20 cellular contexts compared by ENCODE assay signal in the genomic region with DNA sequence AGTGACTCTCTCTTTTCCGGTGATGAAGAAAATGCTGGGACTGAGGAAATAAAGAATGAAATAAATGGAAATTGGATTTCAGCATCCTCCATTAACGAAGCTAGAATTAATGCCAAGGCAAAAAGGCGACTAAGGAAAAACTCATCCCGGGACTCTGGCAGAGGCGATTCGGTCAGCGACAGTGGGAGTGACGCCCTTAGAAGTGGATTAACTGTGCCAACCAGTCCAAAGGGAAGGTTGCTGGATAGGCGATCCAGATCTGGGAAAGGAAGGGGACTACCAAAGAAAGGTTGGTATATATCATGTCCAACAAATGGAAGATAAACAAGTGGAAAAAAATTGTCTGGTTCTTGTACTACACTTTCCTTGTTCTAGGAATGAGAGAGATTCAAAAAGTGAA. TPM values are rescaled to one million over a fixed set of nuclear protein-coding genes. Genes with fewer than 3 reads are reported as not detected.
DNase-seq lines count a peak whose midpoint lies in the region; ATAC-seq and TF ChIP-seq lines count a peak whose summit lies in the region.
"Had no signal": no experiment of that assay in that cellular context is flagged by ENCODE, and none has a peak within 500 bp of the region (broad histone marks: within the 10 kb centered on the region; RNA-seq: fewer than 3 reads in every experiment).

No MANE protein-coding gene starts in this region.

- H3K4me3 ChIP-seq in Loucy (ENCODE audit: low read length, poor library complexity, severe bottlenecking), result peak overlapping the region; percentile 13
- peak overlapping the region; percentile 52 for H3K4me3 ChIP-seq in left ventricle myocardium inferior

- peaks cover 66% of the 10 kb centered on the region for H3K36me3 Mint-ChIP-seq in activated CD8-positive, alpha-beta T cell treated with anti-CD3 and anti-CD28 coated beads for 36 hours (ENCODE audit: low read depth)

- no peak for DNase-seq in activated CD8-positive, alpha-beta T cell treated with anti-CD3 and anti-CD28 coated beads for 36 hours
- DNase-seq in left ventricle myocardium inferior (no peak), sciatic nerve (ENCODE audit: low spot score) (no peak), HPDE6-E6E7 (ENCODE audit: extremely low spot score) (no peak)
- DNase-seq in stimulated activated naive CD8-positive, alpha-beta T cell treated with anti-CD3 and anti-CD28 coated beads, Interleukin-15, amount 100 ng/mL, for 72 hours, result no peak
- DNase-seq in stimulated activated CD4-positive, alpha-beta T cell treated with anti-CD3 and anti-CD28 coated beads, Interleukin-2, amount 100 ng/mL, for 24 hours, result no peak
- DNase-seq: activated naive CD4-positive, alpha-beta T cell treated with Interleukin-2 at 50 U/mL for 16 hours; head of caudate nucleus; mammary epithelial cell; NCI-H2029 treated with DMSO at 0.1 percent for 48 hours; NCI-H524; nephron progenitor cell; SHP77 treated with DMSO at 0.1 percent for 48 hours; substantia nigra had no signal

- peak overlapping the region; percentile 32 for H3K4me3 Mint-ChIP-seq in activated CD8-positive, alpha-beta T cell treated with anti-CD3 and anti-CD28 coated beads for 36 hours
- H3K4me3 Mint-ChIP-seq in stimulated activated naive CD8-positive, alpha-beta T cell treated with anti-CD3 and anti-CD28 coated beads, Interleukin-15, amount 100 ng/mL, for 72 hours, result peak overlapping the region; percentile 48 to 59
- H3K4me3 Mint-ChIP-seq: B cell; nephron progenitor cell; T-helper 2 cell treated with Interferon-gamma antibody and Interleukin-4, amounts not matched to agents 5 μg/mL and 100 μg/mL, for 36 hours had no signal

- CTCF ChIA-PET in activated CD8-positive, alpha-beta T cell treated with anti-CD3 and anti-CD28 coated beads for 36 hours (lab: Charles Lee), result interaction anchor here (1.3 to 3.0 kb wide), 4 partner anchors 9 to 78 kb away, joined by 3 to 18 read pairs (median 6); partner anchors contain the start of gene PDCD4

- POLR2A ChIA-PET in activated CD8-positive, alpha-beta T cell treated with anti-CD3 and anti-CD28 coated beads for 36 hours (lab: Charles Lee), result interaction anchor here (0.9 to 2.3 kb wide), 2 partner anchors 24 to 39 kb away, joined by 4 to 9 read pairs; no protein-coding TSS in a partner anchor

- peak overlapping the region; percentile 66 for H3K27ac Mint-ChIP-seq in activated CD8-positive, alpha-beta T cell treated with anti-CD3 and anti-CD28 coated beads for 36 hours
- H3K27ac Mint-ChIP-seq in stimulated activated naive CD8-positive, alpha-beta T cell treated with anti-CD3 and anti-CD28 coated beads, Interleukin-15, amount 100 ng/mL, for 72 hours, result peak overlapping the region in 1 of 2 donors; percentile 81
- H3K27ac Mint-ChIP-seq: nephron progenitor cell; T-helper 2 cell treated with Interferon-gamma antibody and Interleukin-4, amounts not matched to agents 5 μg/mL and 100 μg/mL, for 36 hours had no signal

- H3K9me3 ChIP-seq in Loucy (ENCODE audit: insufficient read depth, low read depth, low read length) (no peaks in the 10 kb centered on the region), left ventricle myocardium inferior (replicated peaks) (no peaks in the 10 kb centered on the region)

- H3K27me3 ChIP-seq in Loucy (ENCODE audit: insufficient read depth, low read length, poor library complexity, severe bottlenecking) (no peaks in the 10 kb centered on the region), left ventricle myocardium inferior (ENCODE audit: low read depth) (no peaks in the 10 kb centered on the region)

- no peaks in the 10 kb centered on the region for H3K27me3 Mint-ChIP-seq in activated CD8-positive, alpha-beta T cell treated with anti-CD3 and anti-CD28 coated beads for 36 hours
- no peaks in the 10 kb centered on the region for H3K27me3 Mint-ChIP-seq in stimulated activated naive CD8-positive, alpha-beta T cell treated with anti-CD3 and anti-CD28 coated beads, Interleukin-15, amount 100 ng/mL, for 72 hours
- H3K27me3 Mint-ChIP-seq: B cell, IgD-negative memory B cell had no signal

- H4K20me1 ChIP-seq in Loucy (ENCODE audit: insufficient read depth, low read length, poor library complexity, severe bottlenecking), result peaks cover 72% of the 10 kb centered on the region

- H3K9me3 Mint-ChIP-seq in activated CD8-positive, alpha-beta T cell treated with anti-CD3 and anti-CD28 coated beads for 36 hours, result no peaks in the 10 kb centered on the region
- H3K9me3 Mint-ChIP-seq in stimulated activated naive CD8-positive, alpha-beta T cell treated with anti-CD3 and anti-CD28 coated beads, Interleukin-15, amount 100 ng/mL, for 72 hours, result no peaks in the 10 kb centered on the region
- H3K9me3 Mint-ChIP-seq: IgD-negative memory B cell; nephron progenitor cell; T-helper 2 cell treated with Interferon-gamma antibody and Interleukin-4, amounts not matched to agents 5 μg/mL and 100 μg/mL, for 36 hours had no signal

- H3K36me3 ChIP-seq in Loucy (ENCODE audit: insufficient read depth, low read length) (peaks cover 52% of the 10 kb centered on the region), left ventricle myocardium inferior (peaks cover 62% of the 10 kb centered on the region)

- peaks cover 86% of the 10 kb centered on the region for H3K79me2 ChIP-seq in Loucy (ENCODE audit: insufficient read depth, low read length)

- peak overlapping the region; percentile 59 for H3K4me2 ChIP-seq in Loucy (ENCODE audit: low read depth, low read length, poor library complexity, severe bottlenecking)

- no peak for ATAC-seq in activated CD8-positive, alpha-beta T cell treated with anti-CD3 and anti-CD28 coated beads for 36 hours
- no peak for ATAC-seq in stimulated activated naive CD8-positive, alpha-beta T cell treated with anti-CD3 and anti-CD28 coated beads, Interleukin-15, amount 100 ng/mL, for 72 hours
- ATAC-seq in sciatic nerve, result no peak
- ATAC-seq: activated CD4-positive, CD25-positive, alpha-beta regulatory T cell treated with anti-CD3 and anti-CD28 coated beads, Interleukin-2, amount 50 U/mL, for 24 hours; esophagus mucosa had no signal

- H3F3A ChIP-seq in Loucy (ENCODE audit: low read depth), result no peaks in the 10 kb centered on the region

- intact Hi-C loops in activated CD8-positive, alpha-beta T cell treated with anti-CD3 and anti-CD28 coated beads for 36 hours (cut with micrococcal nuclease), result no loop called here
- intact Hi-C loops in left ventricle myocardium inferior (cut with micrococcal nuclease), result loop anchor here (10.0 kb wide), 1 partner anchor 276 kb away; no protein-coding TSS in a partner anchor
- intact Hi-C loops in sciatic nerve (cut with DNase I), result no loop called here

- H3K27ac ChIP-seq in left ventricle myocardium inferior (replicated peaks), result peak overlapping the region; percentile 75

- peaks cover 77% of the 10 kb centered on the region for H3K4me1 Mint-ChIP-seq in activated CD8-positive, alpha-beta T cell treated with anti-CD3 and anti-CD28 coated beads for 36 hours (ENCODE audit: low read depth)
- peaks cover 82% of the 10 kb centered on the region for H3K4me1 Mint-ChIP-seq in stimulated activated naive CD8-positive, alpha-beta T cell treated with anti-CD3 and anti-CD28 coated beads, Interleukin-15, amount 100 ng/mL, for 72 hours
- H3K4me1 Mint-ChIP-seq: nephron progenitor cell had no signal

- no peaks in the 10 kb centered on the region for H3K9me2 ChIP-seq in Loucy (replicated peaks; ENCODE audit: low read depth, low read length)

- peak overlapping the region; percentile 8 for H3K9ac ChIP-seq in Loucy (ENCODE audit: low read depth, low read length, poor library complexity, severe bottlenecking)

- H3K4me1 ChIP-seq in Loucy (ENCODE audit: insufficient read depth, low read length, poor library complexity, severe bottlenecking) (peaks cover 61% of the 10 kb centered on the region), left ventricle myocardium inferior (peaks cover 66% of the 10 kb centered on the region)

- H2AFZ ChIP-seq in Loucy (ENCODE audit: low read length), result no peak overlapping the region

- no peak for TF ChIP-seq CTCF in Loucy (conservative IDR thresholded peaks at IDR 0.05; ENCODE audit: low read length)
- TF ChIP-seq CTCF in activated CD8-positive, alpha-beta T cell treated with anti-CD3 and anti-CD28 coated beads for 36 hours (IDR thresholded peaks at IDR 0.05), result no peak
- TF ChIP-seq CTCF in left ventricle myocardium inferior (IDR thresholded peaks at IDR 0.05; ENCODE audit: borderline replicate concordance), result no peak

RNA-seq across cellular contexts. Expression of gene PDCD4, which starts 9.5 kb away (rescaled TPM):
- total RNA-seq in activated CD8-positive, alpha-beta T cell treated with anti-CD3 and anti-CD28 coated beads for 36 hours, result 100 to 1,000 TPM; 186 to 190 TPM
- 86.5 TPM for total RNA-seq in left ventricle myocardium inferior
- 124 TPM for total RNA-seq in sciatic nerve

RNA-seq across cellular contexts. Expression of gene BBIP1, which starts 37.7 kb away (rescaled TPM):
- total RNA-seq in activated CD8-positive, alpha-beta T cell treated with anti-CD3 and anti-CD28 coated beads for 36 hours, result 10 to 100 TPM; 41.2 to 44.4 TPM
- total RNA-seq in left ventricle myocardium inferior (25.1 TPM), sciatic nerve (42.0 TPM)

RNA-seq across cellular contexts. Expression of gene SHOC2, which starts 38.2 kb away (rescaled TPM):
- 10 to 100 TPM; 34.2 to 35.4 TPM for total RNA-seq in activated CD8-positive, alpha-beta T cell treated with anti-CD3 and anti-CD28 coated beads for 36 hours
- total RNA-seq in left ventricle myocardium inferior (47.9 TPM), sciatic nerve (71.4 TPM)
